21 cellular contexts compared by ENCODE assay signal in genomic region chr15:58994906-58995453, GRCh38. TPM values are rescaled to one million over a fixed set of nuclear protein-coding genes. Genes with fewer than 3 reads are reported as not detected.
DNase-seq lines count a peak whose midpoint lies in the region; ATAC-seq, FAIRE-seq and TF ChIP-seq lines count a peak whose summit lies in the region.
"Had no signal": no experiment of that assay in that cellular context is flagged by ENCODE, and none has a peak within 500 bp of the region (broad histone marks: within the 10 kb centered on the region; RNA-seq: fewer than 3 reads in every experiment).

No MANE protein-coding gene starts in this region.

- POLR2A ChIA-PET in A673 (lab: Charles Lee; ENCODE audit: low non-redundant PET) (no interaction called here), GM12878 (lab: Charles Lee) (interaction anchor here (0.7 kb wide), 1 partner anchor 58 kb away, joined by 3 read pairs; no protein-coding TSS in a partner anchor)
- POLR2A ChIA-PET in naive thymus-derived CD8-positive, alpha-beta T cell (lab: Charles Lee): interaction anchor here (0.7 kb wide), 1 partner anchor 70 kb away, joined by 6 read pairs; no protein-coding TSS in a partner anchor

- H3K27me3 Mint-ChIP-seq in GM23338 (ENCODE audit: insufficient read depth, low read depth, poor library complexity): no peaks in the 10 kb centered on the region
- no peaks in the 10 kb centered on the region for H3K27me3 Mint-ChIP-seq in nephron progenitor cell (ENCODE audit: low read depth, poor library complexity)
- H3K27me3 Mint-ChIP-seq in naive thymus-derived CD8-positive, alpha-beta T cell: no peaks in the 10 kb centered on the region

- no peak for TF ChIP-seq POLR2A in GM12878 (IDR thresholded peaks at IDR 0.05; ENCODE audit: low read depth, low read length)

- H3K9me3 Mint-ChIP-seq in GM23338 (no peaks in the 10 kb centered on the region), nephron progenitor cell (peaks cover 3% of the 10 kb centered on the region)
- no peaks in the 10 kb centered on the region for H3K9me3 Mint-ChIP-seq in naive thymus-derived CD8-positive, alpha-beta T cell
- H3K9me3 Mint-ChIP-seq: HFFc6 had no signal

- TF ChIP-seq RAD21 in GM12878 (IDR thresholded peaks at IDR 0.05; ENCODE audit: insufficient read depth, low read depth, low read length): no peak

- TF ChIP-seq CTCF in A673 (conservative IDR thresholded peaks at IDR 0.05; ENCODE audit: low read depth, low read length): no peak
- no peak for TF ChIP-seq CTCF in GM23338 (conservative IDR thresholded peaks at IDR 0.05; ENCODE audit: low read depth in 2 of 2)
- TF ChIP-seq CTCF in GM12878 (IDR thresholded peaks at IDR 0.05 in 2 of 3, conservative IDR thresholded peaks at IDR 0.05 in 1 of 3; ENCODE audit: control insufficient read depth in 2 of 3, extremely low read depth in 1 of 3, insufficient read depth in 1 of 3, low read depth in 3 of 3, low read length in 3 of 3): no peak
- TF ChIP-seq CTCF in nephron progenitor cell (IDR thresholded peaks at IDR 0.05): no peak
- TF ChIP-seq CTCF in brain microvascular endothelial cell (IDR thresholded peaks at IDR 0.05; ENCODE audit: low read depth, low read length, missing control alignments): no peak

- no peaks in the 10 kb centered on the region for H3K27me3 ChIP-seq in A673 (replicated peaks; ENCODE audit: insufficient read depth, low read depth, low read length, poor library complexity)
- no peaks in the 10 kb centered on the region for H3K27me3 ChIP-seq in GM23338 (ENCODE audit: insufficient read depth)
- H3K27me3 ChIP-seq in GM12878 (replicated peaks in 1 of 2; ENCODE audit: control insufficient read depth in 2 of 2, insufficient read depth in 2 of 2, low read length in 1 of 2): no peaks in the 10 kb centered on the region
- no peaks in the 10 kb centered on the region for H3K27me3 ChIP-seq in brain microvascular endothelial cell (replicated peaks)

- H3K27ac ChIP-seq in A673 (ENCODE audit: low read depth, low read length, poor library complexity, severe bottlenecking): no peak overlapping the region
- peak overlapping the region; percentile 21; the same call in 1 of the 2 replicates for H3K27ac ChIP-seq in GM23338 (ENCODE audit: low read depth)
- H3K27ac ChIP-seq in GM12878 (ENCODE audit: control insufficient read depth, insufficient read depth): no peak overlapping the region
- no peak overlapping the region for H3K27ac ChIP-seq in brain microvascular endothelial cell
- H3K27ac ChIP-seq: A549, C4-2B, PC-9, RWPE1 had no signal

- no peak overlapping the region for H3K27ac Mint-ChIP-seq in GM23338
- peak overlapping the region; percentile 18 for H3K27ac Mint-ChIP-seq in nephron progenitor cell
- H3K27ac Mint-ChIP-seq in naive thymus-derived CD8-positive, alpha-beta T cell: peak overlapping the region in 3 of 10 donors; percentile 0 to 7 (median 6)
- H3K27ac Mint-ChIP-seq: HFFc6 had no signal

- SMC1A ChIA-PET in GM12878 (lab: Charles Lee; ENCODE audit: uncharacterized antibody, unreplicated experiment): interaction anchor here (0.9 kb wide), 1 partner anchor 9 kb away, joined by 3 read pairs; no protein-coding TSS in a partner anchor

- in situ Hi-C loops in GM12878 (cut with MboI): no loop called here
- in situ Hi-C loops in brain microvascular endothelial cell (cut with HindIII; ENCODE audit: low pct_ligation_motif_present, low sequenced_read_pairs): no loop called here

- H3K4me3 Mint-ChIP-seq in GM23338 (no peak overlapping the region), nephron progenitor cell (no peak overlapping the region)
- peak overlapping the region in 1 of 10 donors; percentile 47 for H3K4me3 Mint-ChIP-seq in naive thymus-derived CD8-positive, alpha-beta T cell
- H3K4me3 Mint-ChIP-seq: HFFc6 had no signal

- H3F3A ChIP-seq in GM23338 (replicated peaks; ENCODE audit: low read depth): no peaks in the 10 kb centered on the region

- 100% methylated on average over 1 of the region's 1 CpG for WGBS in GM12878 (ENCODE audit: insufficient coverage, insufficient replicate concordance, low lambda C conversion rate, missing lambda C conversion rate)

- H3K4me3 ChIP-seq in A673 (ENCODE audit: low read depth, low read length, poor library complexity, severe bottlenecking): no peak overlapping the region
- no peak overlapping the region for H3K4me3 ChIP-seq in GM23338
- no peak overlapping the region for H3K4me3 ChIP-seq in GM12878
- H3K4me3 ChIP-seq in brain microvascular endothelial cell (ENCODE audit: low read depth, low read length): no peak overlapping the region
- H3K4me3 ChIP-seq: A549, PC-9 had no signal

- H3K79me2 ChIP-seq in GM23338 (replicated peaks; ENCODE audit: insufficient read depth) (peaks cover 99% of the 10 kb centered on the region), GM12878 (ENCODE audit: control insufficient read depth, insufficient read depth, low read length) (peaks cover 80% of the 10 kb centered on the region)

- H4K20me1 ChIP-seq in GM23338 (replicated peaks; ENCODE audit: insufficient read depth): peaks cover 32% of the 10 kb centered on the region
- H4K20me1 ChIP-seq in GM12878 (ENCODE audit: control insufficient read depth, insufficient read depth): no peaks in the 10 kb centered on the region

- no TSS peak for BruUV-seq in A673 (replicated peaks; lab: Mats Ljungman, UMichigan)
- BruUV-seq in GM12878 (replicated peaks; lab: Mats Ljungman, UMichigan): no TSS peak

- ATAC-seq in GM23338 (no peak), GM12878 (peak; percentile 20; the same call in 1 of the 3 replicates), GM21528 (IDR thresholded peaks at IDR 0.05; ENCODE audit: low FRiP score, unreplicated experiment) (no peak)
- ATAC-seq in naive thymus-derived CD8-positive, alpha-beta T cell: no peak

- no peak overlapping the region for H3K9ac ChIP-seq in GM12878 (ENCODE audit: control insufficient read depth, insufficient read depth, low read length)

- peaks cover 6% of the 10 kb centered on the region; the same call in 2 of the 3 replicates for H3K36me3 Mint-ChIP-seq in GM23338 (ENCODE audit: low read depth)
- peaks cover 53% of the 10 kb centered on the region for H3K36me3 Mint-ChIP-seq in nephron progenitor cell (ENCODE audit: low read depth)
- H3K36me3 Mint-ChIP-seq in naive thymus-derived CD8-positive, alpha-beta T cell: peaks cover 0 to 55% (median 7%) of the 10 kb centered on the region in 3 donors

- H3K4me1 Mint-ChIP-seq in GM23338 (peaks cover 7% of the 10 kb centered on the region; the same call in 2 of the 3 replicates), nephron progenitor cell (peaks cover 31% of the 10 kb centered on the region)
- H3K4me1 Mint-ChIP-seq in naive thymus-derived CD8-positive, alpha-beta T cell: peaks cover 13 to 60% (median 48%) of the 10 kb centered on the region in 4 donors

- DNase-seq in A673 (ENCODE audit: low spot score) (peak; percentile 11), GM23338 (ENCODE audit: low spot score) (no peak), GM12878 (ENCODE audit: low read depth, low spot score) (no peak), nephron progenitor cell (no peak), NCI-H748 (lab: John Stamatoyannopoulos, UW; ENCODE audit: unreplicated experiment) (no peak), brain microvascular endothelial cell (no peak)
- DNase-seq in naive thymus-derived CD8-positive, alpha-beta T cell: no peak
- DNase-seq: DND-41, H7, HFFc6, KG1, MV-4-11, NCI-H187, NCI-H2107, NCI-H226, NCI-H524 treated with DMSO at 0.1 percent for 48 hours, PC-9 had no signal

- intact Hi-C loops in A673 (cut with micrococcal nuclease; ENCODE audit: unreplicated experiment): no loop called here
- intact Hi-C loops in GM12878 (cut with micrococcal nuclease; ENCODE audit: unreplicated experiment): no loop called here

- FAIRE-seq in GM12878 (lab: Jason Lieb, UNC): no peak
- FAIRE-seq: A549 had no signal

- no peak overlapping the region for H2AFZ ChIP-seq in GM23338
- no peak overlapping the region for H2AFZ ChIP-seq in GM12878 (ENCODE audit: control insufficient read depth, low read depth, low read length)
- H2AFZ ChIP-seq: PC-9 had no signal

- H3K36me3 ChIP-seq in A673 (ENCODE audit: insufficient read depth, low read length, poor library complexity, severe bottlenecking) (peaks cover 8% of the 10 kb centered on the region), GM23338 (ENCODE audit: insufficient read depth) (no peaks in the 10 kb centered on the region), GM12878 (ENCODE audit: control insufficient read depth in 2 of 2, insufficient read depth in 2 of 2, low read length in 1 of 2) (peaks cover 0 to 14% of the 10 kb centered on the region in 2 experiments; a peak in 2 of 4 replicates), brain microvascular endothelial cell (replicated peaks) (peaks cover 2% of the 10 kb centered on the region)

- H3K9me2 ChIP-seq in GM23338 (ENCODE audit: insufficient read depth): no peaks in the 10 kb centered on the region

- no peaks in the 10 kb centered on the region for H3K9me3 ChIP-seq in A673 (ENCODE audit: low read depth, low read length, poor library complexity, severe bottlenecking)
- no peaks in the 10 kb centered on the region; the same call in 1 of the 3 replicates for H3K9me3 ChIP-seq in GM12878 (replicated peaks; ENCODE audit: control insufficient read depth, insufficient read depth, low read length)
- H3K9me3 ChIP-seq: A549 had no signal

- H3K4me2 ChIP-seq in GM23338: no peak overlapping the region
- no peak overlapping the region for H3K4me2 ChIP-seq in GM12878 (ENCODE audit: control insufficient read depth, insufficient read depth)
- H3K4me2 ChIP-seq: A549, PC-9 had no signal

- H3K4me1 ChIP-seq in A673 (ENCODE audit: insufficient read depth, low read length, poor library complexity, severe bottlenecking): peaks cover 13% of the 10 kb centered on the region
- no peaks in the 10 kb centered on the region for H3K4me1 ChIP-seq in GM23338 (ENCODE audit: insufficient read depth)
- peaks cover 6% of the 10 kb centered on the region; the same call in 1 of the 2 replicates for H3K4me1 ChIP-seq in GM12878 (ENCODE audit: control insufficient read depth, insufficient read depth, low read length)

- RAD21 ChIA-PET in GM12878 (lab: Charles Lee; ENCODE audit: unreplicated experiment): no interaction called here

- CTCF ChIA-PET in A673 (lab: Charles Lee) (no interaction called here), GM12878 (lab: Yijun Ruan, JAX) (no interaction called here)

- TF ChIP-seq EP300 in GM12878 (IDR thresholded peaks at IDR 0.05; ENCODE audit: borderline replicate concordance in 1 of 2, control insufficient read depth in 1 of 2, low read depth in 2 of 2, low read length in 2 of 2): no peak

RNA-seq across cellular contexts. Expression of gene RNF111, which starts 7.5 kb away (rescaled TPM):
- total RNA-seq in A673 (2021) (30.3 and 34.4 TPM in 2 replicates), GM12878 (2014; rRNA removed) (13.1 and 13.8 TPM in 2 replicates), GM12878 (2014; rRNA removed; fragmentation: Illumina TruSeq; extraction: Trizol) (15.1 and 16.8 TPM in 2 replicates), GM12878 (2021) (22.3 and 25.0 TPM in 2 replicates)
- 24.4 and 24.5 TPM in 2 replicates for total RNA-seq in GM23338 (2014; rRNA removed; shearing (Covaris generic))
- polyA plus RNA-seq in GM23338 (2016; fragmentation: Nextera tagmentation; extraction: Ambion mirVana) (12.8 and 14.4 TPM in 2 replicates), GM12878 (2011; rRNA removed) (30.4 and 34.7 TPM in 2 replicates), GM12878 (2014; fragmentation: Illumina TruSeq; extraction: Trizol) (17.8 and 18.1 TPM in 2 replicates), GM12878 (2014; fragmentation: Nextera tagmentation; extraction: Ambion mirVana) (1 to 10 TPM; 8.6 TPM), GM12878 (2014; rRNA removed) (13.8 and 15.2 TPM in 2 replicates), GM12878 (2016; fragmentation: Nextera tagmentation; extraction: Ambion mirVana) (10 to 100 TPM; 16.3 to 22.0 TPM)
- total RNA-seq in GM12878 (2013; cell fraction: nucleolus; rRNA removed): 74.1 and 75.7 TPM in 2 replicates
- polyA plus RNA-seq in GM12878 (2011; ENCODE audit: low read depth): 6.1 TPM
- 17.3 and 24.5 TPM in 2 replicates for polyA plus RNA-seq in GM12878 (2011; cell fraction: cytosol; rRNA removed)
- 28.3 and 34.8 TPM in 2 replicates for polyA plus RNA-seq in GM12878 (2011; cell fraction: nucleus; rRNA removed)
- polyA plus RNA-seq in GM12878 (2012): 8.0 and 15.5 TPM in 2 replicates
- polyA minus RNA-seq in GM12878 (2011; rRNA and poly(A)+ RNA removed): 90.9 and 109 TPM in 2 replicates
- 15.5 and 24.2 TPM in 2 replicates for polyA minus RNA-seq in GM12878 (2011; cell fraction: cytosol; rRNA and poly(A)+ RNA removed)
- polyA minus RNA-seq in GM12878 (2011; cell fraction: nucleus; rRNA and poly(A)+ RNA removed): 48.0 and 72.3 TPM in 2 replicates
- total RNA-seq in naive thymus-derived CD8-positive, alpha-beta T cell: 10 to 100 TPM; 51.4 to 58.2 TPM
- polyA plus RNA-seq in naive thymus-derived CD8-positive, alpha-beta T cell: 10 to 100 TPM; 12.1 to 14.3 (median 14.0) TPM
